Comparison of ENCODE assay signal across 10 cellular contexts in genomic region chr2:231929961-231930600, GRCh38. TPM values are rescaled to one million over a fixed set of nuclear protein-coding genes. Genes with fewer than 3 reads are reported as not detected.
DNase-seq lines count a peak whose midpoint lies in the region; ATAC-seq, FAIRE-seq and TF ChIP-seq lines count a peak whose summit lies in the region.
"Had no signal": no experiment of that assay in that cellular context is flagged by ENCODE, and none has a peak within 500 bp of the region (broad histone marks: within the 10 kb centered on the region; RNA-seq: fewer than 3 reads in every experiment).

No MANE protein-coding gene starts in this region.

- H3K27ac Mint-ChIP-seq in effector memory CD8-positive, alpha-beta T cell: no peak overlapping the region
- no peak overlapping the region for H3K27ac Mint-ChIP-seq in immature natural killer cell

- H3K27me3 Mint-ChIP-seq in effector memory CD8-positive, alpha-beta T cell: peaks cover 42 to 75% of the 10 kb centered on the region in 2 donors
- peaks cover 0 to 20% (median 8%) of the 10 kb centered on the region in 3 donors for H3K27me3 Mint-ChIP-seq in immature natural killer cell (ENCODE audit: low read depth in 3 of 3)

- no peak for TF ChIP-seq POLR2A in H54 (IDR thresholded peaks at IDR 0.05; ENCODE audit: low read depth, low read length)

- intact Hi-C loops in posterior vena cava (cut with DNase I): loop anchor here (5.0 to 10.0 kb wide), 3 partner anchors 205 to 397 kb away; no protein-coding TSS in a partner anchor

- DNase-seq in GM12864 (ENCODE audit: low read depth) (no peak), MG63 (peak; percentile 19), ecto neural progenitor cell (ENCODE audit: low spot score) (peak; percentile 67), posterior vena cava (ENCODE audit: low spot score) (peak; percentile 47), H54 (ENCODE audit: insufficient read length, low spot score) (no peak), immature natural killer cell (no peak)
- DNase-seq in effector memory CD8-positive, alpha-beta T cell: no peak
- DNase-seq: effector CD8-positive, alpha-beta T cell had no signal

- no peak for ATAC-seq in effector memory CD8-positive, alpha-beta T cell (replicated peaks)
- ATAC-seq in HG02759 (IDR thresholded peaks at IDR 0.05; ENCODE audit: unreplicated experiment): no peak

- H3K9me3 ChIP-seq in MG63: no peaks in the 10 kb centered on the region

- H3K4me1 Mint-ChIP-seq in effector memory CD8-positive, alpha-beta T cell (ENCODE audit: low read depth in 2 of 2): peaks cover 0 to 7% of the 10 kb centered on the region in 2 donors
- H3K4me1 Mint-ChIP-seq in immature natural killer cell: peaks cover 0 to 8% of the 10 kb centered on the region in 2 donors

- H3K36me3 ChIP-seq in MG63: no peaks in the 10 kb centered on the region

- H3K9me3 Mint-ChIP-seq in effector memory CD8-positive, alpha-beta T cell: no peaks in the 10 kb centered on the region
- H3K9me3 Mint-ChIP-seq in immature natural killer cell: no peaks in the 10 kb centered on the region

- FAIRE-seq in H54 (lab: Jason Lieb, UNC): no peak

- no peaks in the 10 kb centered on the region for H3K36me3 Mint-ChIP-seq in effector memory CD8-positive, alpha-beta T cell (ENCODE audit: insufficient read depth)
- no peaks in the 10 kb centered on the region for H3K36me3 Mint-ChIP-seq in immature natural killer cell

- no peak overlapping the region for H3K4me3 Mint-ChIP-seq in effector memory CD8-positive, alpha-beta T cell
- no peak overlapping the region for H3K4me3 Mint-ChIP-seq in immature natural killer cell

- peaks cover 12% of the 10 kb centered on the region for H3K27me3 ChIP-seq in MG63

- H3K4me3 ChIP-seq in GM12864 (ENCODE audit: low read depth, low read length): no peak overlapping the region
- no peak overlapping the region for H3K4me3 ChIP-seq in MG63

- peak; percentile 62 for TF ChIP-seq CTCF in GM12864 (IDR thresholded peaks at IDR 0.05; ENCODE audit: low read depth, low read length, missing control alignments)

RNA-seq across cellular contexts. Expression of gene NPPC, which starts 3.9 kb away (rescaled TPM):
- total RNA-seq in MG63 (2014; rRNA removed; shearing (Covaris generic); ENCODE audit: low replicate concordance): not detected in 2 replicates
- total RNA-seq in posterior vena cava: 1 to 10 TPM in 1 of 2 donors, under 1 TPM in 1; 0.93 to 9.2 TPM
- under 1 TPM in 1 of 3 donors, not detected in 2; 0.33 TPM for polyA plus RNA-seq in immature natural killer cell
- total RNA-seq: T-helper 2 cell treated with Interferon-gamma antibody and Interleukin-4, amounts not matched to agents 100 ng/mL and 5 ng/mL, for 36 hours had no signal

RNA-seq across cellular contexts. Expression of gene DIS3L2, which starts 31.4 kb away (rescaled TPM):
- total RNA-seq in MG63 (2014; rRNA removed; shearing (Covaris generic); ENCODE audit: low replicate concordance): 17.2 and 33.6 TPM in 2 replicates
- total RNA-seq in posterior vena cava: 10 to 100 TPM; 21.7 to 22.2 TPM
- polyA plus RNA-seq in immature natural killer cell: 10 to 100 TPM in 1 of 3 donors, 1 to 10 TPM in 2; 7.6 to 22.5 (median 8.1) TPM

Comparison
In these comparisons a context has a peak if more than half of its experiments do, and no peak if none do; other contexts are left out.
1. DNase-seq: peak in MG63 (single experiment), ecto neural progenitor cell (single experiment) and posterior vena cava (single experiment); none in GM12864 (single experiment), H54 (single experiment), effector memory CD8-positive, alpha-beta T cell (0 of 3) and immature natural killer cell (0 of 3).